8 cellular contexts compared by ENCODE assay signal in genomic region chr11:61787928-61788491, GRCh38. TPM values are rescaled to one million over a fixed set of nuclear protein-coding genes. Genes with fewer than 3 reads are reported as not detected.
A peak's percentile ranks its signal among the peaks of the same experiment; 100 is the strongest.
DNase-seq lines count a peak whose midpoint lies in the region; ATAC-seq, FAIRE-seq and TF ChIP-seq lines count a peak whose summit lies in the region.
"Had no signal": no experiment of that assay in that cellular context is flagged by ENCODE, and none has a peak within 500 bp of the region (broad histone marks: within the 10 kb centered on the region; RNA-seq: fewer than 3 reads in every experiment).

No MANE protein-coding gene starts in this region.

- FAIRE-seq in keratinocyte (lab: Jason Lieb, UNC) = no peak

- H4K20me1 ChIP-seq in keratinocyte (ENCODE audit: control insufficient read depth, extremely low read depth, insufficient read depth, low read length) = peaks cover 6% of the 10 kb centered on the region

- intact Hi-C loops in ovary (cut with DNase I) = no loop called here

- H3K4me3 ChIP-seq in keratinocyte (ENCODE audit: control insufficient read depth in 2 of 3, extremely low read depth in 1 of 3, insufficient read depth in 2 of 3, low read depth in 1 of 3, low read length in 3 of 3) (no peak overlapping the region), ovary (no peak overlapping the region)

- 37 to 40% (median 40%) methylated on average over 9 of the region's 9 CpGs for whole genome bisulfite sequencing in ovary, 3 donors

- H3K27ac Mint-ChIP-seq in WTC11 = no peak overlapping the region
- H3K27ac Mint-ChIP-seq: T-helper 1 cell treated with Interleukin-12 subunit alpha and Interleukin-12 subunit beta and Interleukin-4 antibody, amounts not matched to agents 30 μg/mL and 1 μg/mL, for 36 hours had no signal

- H3K4me1 Mint-ChIP-seq in WTC11 = peaks cover 6% of the 10 kb centered on the region

- H3K9me1 ChIP-seq in keratinocyte (ENCODE audit: control insufficient read depth, extremely low read depth, insufficient read depth, low read length) = no peaks in the 10 kb centered on the region

- H3K79me2 ChIP-seq in keratinocyte (ENCODE audit: control insufficient read depth, insufficient read depth, low read length) = peaks cover 26% of the 10 kb centered on the region

- peaks cover 39% of the 10 kb centered on the region for H3K36me3 Mint-ChIP-seq in WTC11

- H3K27ac ChIP-seq in keratinocyte (ENCODE audit: control insufficient read depth, insufficient read depth, low read length) (no peak overlapping the region), ovary (no peak overlapping the region)

- no peak for TF ChIP-seq EP300 in ovary (IDR thresholded peaks at IDR 0.05)

- no peak overlapping the region for H3K9ac ChIP-seq in keratinocyte (ENCODE audit: control insufficient read depth, extremely low read depth, insufficient read depth, low read length)

- DNase-seq in EH (ENCODE audit: low read depth) (peak; percentile 64), KBM-7 (peak; percentile 66), WTC11 (ENCODE audit: low spot score) (peak; percentile 66), keratinocyte (ENCODE audit: low read depth, low spot score) (no peak), ovary (no peak)

- CTCF ChIA-PET in WTC11 (lab: Charles Lee) = interaction anchor here (0.5 to 7.1 kb wide), 45 partner anchors 10 to 663 kb away, joined by 3 to 175 read pairs (median 4); partner anchors contain the start of gene FADS1

- dilution Hi-C loops in keratinocyte (cut with MboI; ENCODE audit: extremely low pct_ligation_motif_present, low sequenced_read_pairs) = no loop called here

- H3K9me3 ChIP-seq in keratinocyte (ENCODE audit: control insufficient read depth, low read depth, low read length) (no peaks in the 10 kb centered on the region), ovary (no peaks in the 10 kb centered on the region)

- no peak for TF ChIP-seq POLR2A in ovary (IDR thresholded peaks at IDR 0.05)

- no peaks in the 10 kb centered on the region; the same call in 1 of the 2 replicates for H3K27me3 Mint-ChIP-seq in WTC11 (ENCODE audit: low read depth)

- POLR2A ChIA-PET in WTC11 (lab: Charles Lee) = interaction anchor here (0.8 to 1.0 kb wide), 3 partner anchors 9 to 46 kb away, joined by 3 to 7 read pairs (median 6); no protein-coding TSS in a partner anchor

- in situ Hi-C loops in KBM-7 (cut with MboI; ENCODE audit: low pct_unique_long_range_greater_than_20kb, low sequenced_read_pairs) = no loop called here

- H2AFZ ChIP-seq in keratinocyte (ENCODE audit: control insufficient read depth, low read length) = no peak overlapping the region

- H3K27me3 ChIP-seq in keratinocyte (ENCODE audit: control insufficient read depth, extremely low read depth, insufficient read depth, low read length) (no peaks in the 10 kb centered on the region), ovary (no peaks in the 10 kb centered on the region)

- TF ChIP-seq CTCF in WTC11 (IDR thresholded peaks at IDR 0.05) (peak; percentile 63), keratinocyte (optimal IDR thresholded peaks at IDR 0.05 in 1 of 3, IDR thresholded peaks at IDR 0.05 in 1 of 3, conservative IDR thresholded peaks at IDR 0.05 in 1 of 3; ENCODE audit: extremely low read depth in 1 of 3, insufficient read depth in 2 of 3, low read length in 3 of 3) (peak; percentile 42 to 65 (median 52)), ovary (IDR thresholded peaks at IDR 0.05) (peak in 1 of 3 donors; percentile 40)

- ATAC-seq in WTC11 = peak; percentile 60
- ATAC-seq in HG03460 (IDR thresholded peaks at IDR 0.05; ENCODE audit: unreplicated experiment) = no peak
- no peak for ATAC-seq in HG03025 (IDR thresholded peaks at IDR 0.05; ENCODE audit: low FRiP score, unreplicated experiment)

- H3K4me1 ChIP-seq in keratinocyte (ENCODE audit: control insufficient read depth, extremely low read depth, insufficient read depth, low read length) (peaks cover 6% of the 10 kb centered on the region), ovary (ENCODE audit: insufficient read depth) (peaks cover 2% of the 10 kb centered on the region)

- H3K36me3 ChIP-seq in keratinocyte (ENCODE audit: control insufficient read depth in 2 of 2, extremely low read depth in 1 of 2, insufficient read depth in 2 of 2, low read length in 2 of 2) (peaks cover 22 to 49% of the 10 kb centered on the region in 2 experiments), ovary (no peaks in the 10 kb centered on the region)

- H3K4me2 ChIP-seq in keratinocyte (ENCODE audit: control insufficient read depth, extremely low read depth, insufficient read depth, low read depth, low read length) = no peak overlapping the region

- no peaks in the 10 kb centered on the region for H3K9me3 Mint-ChIP-seq in WTC11
- H3K9me3 Mint-ChIP-seq: T-helper 1 cell treated with Interleukin-12 subunit alpha and Interleukin-12 subunit beta and Interleukin-4 antibody, amounts not matched to agents 30 μg/mL and 1 μg/mL, for 36 hours had no signal

- H3K4me3 Mint-ChIP-seq in WTC11 = no peak overlapping the region
- H3K4me3 Mint-ChIP-seq: T-helper 1 cell treated with Interleukin-12 subunit alpha and Interleukin-12 subunit beta and Interleukin-4 antibody, amounts not matched to agents 30 μg/mL and 1 μg/mL, for 36 hours had no signal

RNA-seq across cellular contexts. Expression of gene TMEM258, which starts 4.4 kb away (rescaled TPM):
- total RNA-seq in WTC11 (2021) = 175 to 192 TPM (median 190 TPM) in 3 replicates
- polyA plus RNA-seq in keratinocyte = 188 to 324 TPM (median 249 TPM) in 3 replicates
- polyA plus RNA-seq in keratinocyte (2011; ENCODE audit: low read depth) = 8.9 TPM
- 175 and 222 TPM in 2 replicates for polyA plus RNA-seq in keratinocyte (2011; cell fraction: cytosol; rRNA removed)
- polyA plus RNA-seq in keratinocyte (2011; cell fraction: nucleus; rRNA removed) = 55.4 and 64.3 TPM in 2 replicates
- 256 and 286 TPM in 2 replicates for polyA plus RNA-seq in keratinocyte (2012; ENCODE audit: low replicate concordance)
- polyA minus RNA-seq in keratinocyte = 95.2 to 174 TPM (median 118 TPM) in 3 replicates
- 161 TPM for polyA minus RNA-seq in keratinocyte (2011; cell fraction: cytosol; rRNA and poly(A)+ RNA removed)
- polyA minus RNA-seq in keratinocyte (2011; cell fraction: nucleus; rRNA and poly(A)+ RNA removed) = 21.3 and 21.8 TPM in 2 replicates
- total RNA-seq in ovary = 100 to 1,000 TPM in 5 of 7 donors, 10 to 100 TPM in 2; 32.2 to 131 (median 117) TPM
- 100 to 1,000 TPM; 170 to 192 TPM for polyA plus RNA-seq in ovary

RNA-seq across cellular contexts. Expression of gene FEN1, which starts 4.7 kb away (rescaled TPM):
- total RNA-seq in WTC11 (2021) (72.3 to 96.3 TPM (median 73.2 TPM) in 3 replicates), ovary (1 to 10 TPM; 3.7 to 8.6 (median 5.2) TPM)
- polyA plus RNA-seq in keratinocyte (10.0 to 26.7 TPM (median 25.8 TPM) in 3 replicates), ovary (1 to 10 TPM; 4.4 to 4.7 TPM)
- 7.0 TPM for polyA plus RNA-seq in keratinocyte (2011; ENCODE audit: low read depth)
- 8.0 and 9.4 TPM in 2 replicates for polyA plus RNA-seq in keratinocyte (2011; cell fraction: cytosol; rRNA removed)
- 10.1 and 10.5 TPM in 2 replicates for polyA plus RNA-seq in keratinocyte (2011; cell fraction: nucleus; rRNA removed)
- polyA plus RNA-seq in keratinocyte (2012; ENCODE audit: low replicate concordance) = 5.0 and 29.4 TPM in 2 replicates
- 10.8 to 24.8 TPM (median 19.8 TPM) in 3 replicates for polyA minus RNA-seq in keratinocyte
- 8.6 TPM for polyA minus RNA-seq in keratinocyte (2011; cell fraction: cytosol; rRNA and poly(A)+ RNA removed)
- polyA minus RNA-seq in keratinocyte (2011; cell fraction: nucleus; rRNA and poly(A)+ RNA removed) = 8.4 and 9.7 TPM in 2 replicates

RNA-seq across cellular contexts. Expression of gene FADS1, which starts 28.8 kb away (rescaled TPM):
- 105 to 108 TPM (median 105 TPM) in 3 replicates for total RNA-seq in WTC11 (2021)
- 19.0 to 34.0 TPM (median 32.0 TPM) in 3 replicates for polyA plus RNA-seq in keratinocyte
- polyA plus RNA-seq in keratinocyte (2011; ENCODE audit: low read depth) = 1.1 TPM
- 12.4 and 14.9 TPM in 2 replicates for polyA plus RNA-seq in keratinocyte (2011; cell fraction: cytosol; rRNA removed)
- polyA plus RNA-seq in keratinocyte (2011; cell fraction: nucleus; rRNA removed) = 13.5 and 15.2 TPM in 2 replicates
- 1.1 and 21.8 TPM in 2 replicates for polyA plus RNA-seq in keratinocyte (2012; ENCODE audit: low replicate concordance)
- polyA minus RNA-seq in keratinocyte = 25.3 to 40.2 TPM (median 32.8 TPM) in 3 replicates
- 24.4 TPM for polyA minus RNA-seq in keratinocyte (2011; cell fraction: cytosol; rRNA and poly(A)+ RNA removed)
- 14.0 and 19.5 TPM in 2 replicates for polyA minus RNA-seq in keratinocyte (2011; cell fraction: nucleus; rRNA and poly(A)+ RNA removed)
- total RNA-seq in ovary = 100 to 1,000 TPM in 1 of 7 donors, 10 to 100 TPM in 6; 16.2 to 242 (median 53.7) TPM
- polyA plus RNA-seq in ovary = 10 to 100 TPM; 20.1 to 45.3 TPM

RNA-seq across cellular contexts. Expression of gene MYRF, which starts 35.6 kb away (rescaled TPM):
- total RNA-seq in WTC11 (2021) (4.9 to 5.9 TPM (median 5.2 TPM) in 3 replicates), ovary (100 to 1,000 TPM in 1 of 7 donors, 10 to 100 TPM in 6; 11.3 to 109 (median 41.3) TPM)
- polyA plus RNA-seq in keratinocyte (0.14 to 0.24 TPM (median 0.24 TPM) in 3 replicates), ovary (1 to 10 TPM; 6.6 to 6.7 TPM)
- 0.07 TPM for polyA plus RNA-seq in keratinocyte (2011; ENCODE audit: low read depth)
- polyA plus RNA-seq in keratinocyte (2011; cell fraction: cytosol; rRNA removed) = 0.13 and 0.17 TPM in 2 replicates
- polyA plus RNA-seq in keratinocyte (2011; cell fraction: nucleus; rRNA removed) = 0.50 and 0.79 TPM in 2 replicates
- 0.24 and 0.39 TPM in 2 replicates for polyA plus RNA-seq in keratinocyte (2012; ENCODE audit: low replicate concordance)
- 0.19 to 1.1 TPM (median 0.20 TPM) in 3 replicates for polyA minus RNA-seq in keratinocyte
- 0.96 TPM for polyA minus RNA-seq in keratinocyte (2011; cell fraction: cytosol; rRNA and poly(A)+ RNA removed)
- 0.47 and 0.53 TPM in 2 replicates for polyA minus RNA-seq in keratinocyte (2011; cell fraction: nucleus; rRNA and poly(A)+ RNA removed)

RNA-seq across cellular contexts. Expression of gene FADS2, which starts 40.1 kb away (rescaled TPM):
- total RNA-seq in WTC11 (2021) (416 to 423 TPM (median 422 TPM) in 3 replicates), ovary (100 to 1,000 TPM in 1 of 7 donors, 10 to 100 TPM in 4, 1 to 10 TPM in 2; 6.3 to 298 (median 26.2) TPM)
- polyA plus RNA-seq in keratinocyte (175 to 319 TPM (median 196 TPM) in 3 replicates), ovary (10 to 100 TPM; 20.6 to 96.9 TPM)
- 1.8 TPM for polyA plus RNA-seq in keratinocyte (2011; ENCODE audit: low read depth)
- polyA plus RNA-seq in keratinocyte (2011; cell fraction: cytosol; rRNA removed) = 110 and 129 TPM in 2 replicates
- polyA plus RNA-seq in keratinocyte (2011; cell fraction: nucleus; rRNA removed) = 233 and 240 TPM in 2 replicates
- 5.2 and 239 TPM in 2 replicates for polyA plus RNA-seq in keratinocyte (2012; ENCODE audit: low replicate concordance)
- 429 to 676 TPM (median 455 TPM) in 3 replicates for polyA minus RNA-seq in keratinocyte
- polyA minus RNA-seq in keratinocyte (2011; cell fraction: cytosol; rRNA and poly(A)+ RNA removed) = 153 TPM
- 130 and 142 TPM in 2 replicates for polyA minus RNA-seq in keratinocyte (2011; cell fraction: nucleus; rRNA and poly(A)+ RNA removed)

Comparison
In these comparisons a context has a peak if more than half of its experiments do, and no peak if none do; other contexts are left out.
1. DNase-seq: peak in EH (single experiment), KBM-7 (single experiment) and WTC11 (single experiment); none in keratinocyte (single experiment) and ovary (0 of 5).